ENCODE assay signal across 8 cellular contexts in the genomic region with DNA sequence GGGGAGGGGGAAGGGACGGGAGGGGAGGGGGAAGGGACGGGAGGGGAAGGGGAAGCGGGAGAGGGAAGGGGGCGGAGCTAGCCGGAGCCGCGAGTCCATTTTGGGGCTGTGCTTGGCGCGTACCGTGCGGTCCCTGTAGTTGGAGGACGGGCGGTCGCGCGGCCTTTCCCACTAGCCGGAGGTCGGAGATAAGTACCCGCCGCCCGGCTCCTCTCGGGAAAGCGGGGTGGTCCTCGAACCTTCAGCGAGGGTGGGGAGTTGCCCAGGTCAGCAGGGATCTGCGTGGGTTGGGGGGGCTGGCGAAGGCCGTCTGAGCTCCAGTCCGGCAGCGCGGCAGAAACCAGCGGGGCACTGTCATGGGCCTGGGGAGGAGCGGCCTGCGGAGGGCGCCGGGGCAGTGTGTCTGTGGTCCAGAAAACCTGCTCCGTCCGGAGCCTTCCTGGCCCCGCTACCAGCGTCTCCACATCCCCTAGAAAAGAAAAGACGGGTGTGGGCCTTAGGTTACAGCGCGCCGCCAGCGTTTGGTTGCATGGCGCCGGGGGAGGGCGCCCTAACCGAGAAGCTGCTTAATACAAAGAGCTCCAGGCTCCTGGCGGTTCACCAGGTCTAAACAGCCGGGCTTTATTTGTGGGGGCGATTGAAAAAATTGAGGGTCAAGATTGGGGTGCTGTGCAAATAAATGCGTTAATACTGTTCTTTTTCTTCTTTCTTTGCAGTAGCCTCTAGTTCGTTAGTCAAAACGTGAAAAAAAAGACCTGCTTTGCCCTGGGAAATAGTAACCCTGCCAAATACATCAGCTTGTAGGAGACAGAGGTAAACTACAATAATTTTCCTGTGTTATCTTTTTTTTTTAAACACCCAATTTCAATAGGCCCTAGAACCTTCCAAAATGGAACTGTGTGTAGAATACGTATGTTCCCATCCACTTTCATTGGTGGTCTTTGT. TPM values are rescaled to one million over a fixed set of nuclear protein-coding genes. Genes with fewer than 3 reads are reported as not detected.
DNase-seq lines count a peak whose midpoint lies in the region; ATAC-seq and TF ChIP-seq lines count a peak whose summit lies in the region.

A gene with protein sequence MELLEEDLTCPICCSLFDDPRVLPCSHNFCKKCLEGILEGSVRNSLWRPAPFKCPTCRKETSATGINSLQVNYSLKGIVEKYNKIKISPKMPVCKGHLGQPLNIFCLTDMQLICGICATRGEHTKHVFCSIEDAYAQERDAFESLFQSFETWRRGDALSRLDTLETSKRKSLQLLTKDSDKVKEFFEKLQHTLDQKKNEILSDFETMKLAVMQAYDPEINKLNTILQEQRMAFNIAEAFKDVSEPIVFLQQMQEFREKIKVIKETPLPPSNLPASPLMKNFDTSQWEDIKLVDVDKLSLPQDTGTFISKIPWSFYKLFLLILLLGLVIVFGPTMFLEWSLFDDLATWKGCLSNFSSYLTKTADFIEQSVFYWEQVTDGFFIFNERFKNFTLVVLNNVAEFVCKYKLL (plus strand): TSS at position 92 of the 945 bp plus-strand sequence. CDS start 14,899 bp downstream, outside the sequence.

- H3K27ac ChIP-seq in adipose tissue (ENCODE audit: low read depth, low read length) (peak within 1 kb of the TSS; percentile 83), upper lobe of left lung (peak within 1 kb of the TSS; percentile 99 to 100 (median 100))

- H3K4me1 ChIP-seq in upper lobe of left lung = peaks cover 39 to 45% (median 41%) of the 10 kb centered on the region in 4 donors

- TF ChIP-seq POLR2A in upper lobe of left lung (IDR thresholded peaks at IDR 0.05) = peak in 3 of 4 donors; percentile 71 to 75 (median 72)

- ATAC-seq in HG02610 (IDR thresholded peaks at IDR 0.05; ENCODE audit: unreplicated experiment) = peak; percentile 64
- ATAC-seq in upper lobe of left lung (ENCODE audit: low FRiP score in 2 of 2) = peak; percentile 92 to 95

- H3K36me3 ChIP-seq in upper lobe of left lung = peaks cover 0 to 35% (median 2%) of the 10 kb centered on the region in 4 donors

- TF ChIP-seq EP300 in upper lobe of left lung (IDR thresholded peaks at IDR 0.05) = no peak

- WGBS in adipose tissue, 3 donors = 0 to 1% (median 1%) methylated on average over 41 to 55 of the region's 56 CpGs
- 1% methylated on average over 31 to 34 of the region's 56 CpGs for WGBS in upper lobe of left lung, 2 donors

- H3K4me3 ChIP-seq in GM12865 (ENCODE audit: low read depth, low read length) (peak within 1 kb of the TSS; percentile 92), upper lobe of left lung (peak within 1 kb of the TSS; percentile 66 to 83 (median 72))

- DNase-seq in GM12865 (ENCODE audit: low read depth) (peak; percentile 94), NCI-H1092 (lab: John Stamatoyannopoulos, UW) (peak; percentile 77), T follicular helper cell (ENCODE audit: low read depth) (peak; percentile 70), cardiac septum (ENCODE audit: low spot score) (peak; percentile 95), posterior cingulate gyrus (peak; percentile 80 to 98 (median 88)), upper lobe of left lung (peak; percentile 94 to 95)

- no peaks in the 10 kb centered on the region for H3K9me3 ChIP-seq in upper lobe of left lung

- intact Hi-C loops in cardiac septum (cut with DNase I) = loop anchor here (1.0 to 10.0 kb wide), 7 partner anchors 60 to 916 kb away; a partner anchor contains a TSS
- intact Hi-C loops in posterior cingulate gyrus (cut with DNase I) = loop anchor here (2.0 to 5.0 kb wide), 3 partner anchors 60 to 128 kb away; a partner anchor contains a TSS

- no peaks in the 10 kb centered on the region for H3K27me3 ChIP-seq in upper lobe of left lung

- TF ChIP-seq CTCF in GM12865 (IDR thresholded peaks at IDR 0.05; ENCODE audit: insufficient read depth, low read depth, low read length, missing control alignments) (peak; percentile 73), upper lobe of left lung (IDR thresholded peaks at IDR 0.05) (peak; percentile 65 to 78 (median 74))

RNA-seq across cellular contexts. Expression of the gene that starts here (rescaled TPM):
- 10 to 100 TPM in 1 of 3 donors, 1 to 10 TPM in 2; 6.5 to 10.7 (median 8.2) TPM for polyA plus RNA-seq in adipose tissue
- 19.2 TPM for total RNA-seq in cardiac septum
- total RNA-seq in upper lobe of left lung = 10 to 100 TPM in 5 of 6 donors, 1 to 10 TPM in 1; 7.7 to 36.4 (median 26.3) TPM

Comparison
In these comparisons a context has a peak if more than half of its experiments do, and no peak if none do; other contexts are left out.
1. Peak in every context shown above with its lines: DNase-seq, ATAC-seq, H3K4me3 ChIP-seq and H3K27ac ChIP-seq.